24 cellular contexts compared by ENCODE assay signal in genomic region chr2:4255491-4255890, GRCh38.
DNase-seq lines count a peak whose midpoint lies in the region; ATAC-seq, FAIRE-seq and TF ChIP-seq lines count a peak whose summit lies in the region.
"Had no signal": no experiment of that assay in that cellular context is flagged by ENCODE, and none has a peak within 500 bp of the region (broad histone marks: within the 10 kb centered on the region; RNA-seq: fewer than 3 reads in every experiment).

No MANE protein-coding gene starts in this region.

- no peak overlapping the region for H3K18ac ChIP-seq in mesendoderm (ENCODE audit: low read length)

- no peak overlapping the region for H3K4ac ChIP-seq in mesendoderm (ENCODE audit: low read depth, low read length)

- H3K56ac ChIP-seq in mesendoderm (ENCODE audit: low read length) = no peak overlapping the region

- TF ChIP-seq POLR2A in thyroid gland (IDR thresholded peaks at IDR 0.05) = no peak

- H4K5ac ChIP-seq in mesendoderm (ENCODE audit: low read length) = peak overlapping the region; percentile 71

- H3K36me3 ChIP-seq in mesendoderm (ENCODE audit: control insufficient read depth, insufficient read depth, low read length) (no peaks in the 10 kb centered on the region), thyroid gland (no peaks in the 10 kb centered on the region), kidney (ENCODE audit: control insufficient read depth in 1 of 2, insufficient read depth in 2 of 2, low read length in 2 of 2) (no peaks in the 10 kb centered on the region)
- H3K36me3 ChIP-seq: BE2C; BLaER1 treated with 17β-estradiol and CSF1 and Interleukin-3, amounts not matched to agents 10 nM and 100 nM; HAP-1 had no signal

- DNase-seq in NCI-H345 (lab: John Stamatoyannopoulos, UW) (peak; percentile 43), NCI-H345 treated with DMSO at 0.1 percent for 48 hours (lab: John Stamatoyannopoulos, UW; ENCODE audit: unreplicated experiment) (no peak), mesendoderm (no peak), thyroid gland (peak; percentile 73 to 76), kidney (no peak)
- DNase-seq: ACHN; AML-193; BE2C; CD4-positive, alpha-beta T cell; CD8-positive, alpha-beta memory T cell; DMS 273 treated with DMSO at 0.1 percent for 48 hours; DMS79; EL; GDM1; HFFc6 had no signal

- no peak overlapping the region for H3K4me2 ChIP-seq in mesendoderm (ENCODE audit: low read length)
- H3K4me2 ChIP-seq: A549; BLaER1 treated with 17β-estradiol and CSF1 and Interleukin-3, amounts not matched to agents 10 nM and 100 nM; GM23338 had no signal

- H2BK15ac ChIP-seq in mesendoderm (replicated peaks; ENCODE audit: low read depth) = no peak overlapping the region

- H3K4me1 ChIP-seq in mesendoderm (ENCODE audit: control insufficient read depth, low read depth, low read length) (no peaks in the 10 kb centered on the region), thyroid gland (peaks cover 0 to 9% of the 10 kb centered on the region in 2 donors), kidney (ENCODE audit: control insufficient read depth in 1 of 2, insufficient read depth in 1 of 2, low read depth in 1 of 2, low read length in 2 of 2) (no peaks in the 10 kb centered on the region)
- H3K4me1 ChIP-seq: A549; BE2C; BLaER1 treated with 17β-estradiol and CSF1 and Interleukin-3, amounts not matched to agents 10 nM and 100 nM; HAP-1 had no signal

- no peak overlapping the region for H2BK5ac ChIP-seq in mesendoderm (ENCODE audit: low read length)

- H3K9me3 ChIP-seq in thyroid gland = no peaks in the 10 kb centered on the region
- H3K9me3 ChIP-seq in kidney (ENCODE audit: control insufficient read depth in 1 of 2, low read length in 2 of 2) = no peaks in the 10 kb centered on the region
- H3K9me3 ChIP-seq: A549, BE2C, HAP-1 had no signal

- H3K27me3 ChIP-seq in mesendoderm (ENCODE audit: insufficient read depth, low read length, poor library complexity) (no peaks in the 10 kb centered on the region), thyroid gland (no peaks in the 10 kb centered on the region)
- H3K27me3 ChIP-seq: BE2C; BLaER1 treated with 17β-estradiol and CSF1 and Interleukin-3, amounts not matched to agents 10 nM and 100 nM had no signal

- no peaks in the 10 kb centered on the region for H3K79me2 ChIP-seq in mesendoderm (ENCODE audit: control insufficient read depth, insufficient read depth, low read length)

- H3K27ac ChIP-seq in mesendoderm (ENCODE audit: low read depth, low read length) (no peak overlapping the region), thyroid gland (no peak overlapping the region), kidney (ENCODE audit: low read depth in 2 of 2, low read length in 2 of 2) (no peak overlapping the region)
- H3K27ac ChIP-seq: 22Rv1; A549; BLaER1 treated with 17β-estradiol and CSF1 and Interleukin-3, amounts not matched to agents 10 nM and 100 nM had no signal

- intact Hi-C loops in thyroid gland (cut with DNase I) (no loop called here), kidney (cut with DNase I) (no loop called here)

- no peak for ATAC-seq in GM19035 (IDR thresholded peaks at IDR 0.05; ENCODE audit: unreplicated experiment)
- ATAC-seq: A549, GM12878, GM23338 had no signal

- H2BK120ac ChIP-seq in mesendoderm (ENCODE audit: low read depth, low read length) = no peak overlapping the region

- no CpG with 5 or more reads among the region's 4 CpGs for WGBS in mesendoderm (ENCODE audit: extremely low coverage, insufficient coverage, low lambda C conversion rate)
- WGBS in thyroid gland, 2 donors = 22 to 37% methylated on average over 4 of the region's 4 CpGs

- H3K79me1 ChIP-seq in mesendoderm (ENCODE audit: low read length) = no peaks in the 10 kb centered on the region

- H2AK5ac ChIP-seq in mesendoderm (ENCODE audit: low read length) = no peak overlapping the region

- H4K8ac ChIP-seq in mesendoderm (ENCODE audit: low read depth, low read length) = no peak overlapping the region

- TF ChIP-seq CTCF in thyroid gland (IDR thresholded peaks at IDR 0.05) (no peak), kidney (IDR thresholded peaks at IDR 0.05; ENCODE audit: borderline replicate concordance, extremely low read depth, insufficient read depth) (no peak)

- H3K9ac ChIP-seq in mesendoderm (ENCODE audit: low read length) (no peak overlapping the region), kidney (ENCODE audit: low read length in 2 of 2) (no peak overlapping the region)
- H3K9ac ChIP-seq: BLaER1 treated with 17β-estradiol and CSF1 and Interleukin-3, amounts not matched to agents 10 nM and 100 nM had no signal

- H3K4me3 ChIP-seq in mesendoderm (ENCODE audit: low read length) = no peak overlapping the region
- H3K4me3 ChIP-seq in thyroid gland (replicated peaks in 1 of 3) = no peak overlapping the region
- H3K4me3 ChIP-seq in kidney (ENCODE audit: low read length in 2 of 2) = no peak overlapping the region
- H3K4me3 ChIP-seq: A549; BLaER1 treated with 17β-estradiol and CSF1 and Interleukin-3, amounts not matched to agents 10 nM and 100 nM; GM12878; GM23338; HAP-1 had no signal

- no peak overlapping the region for H3K23ac ChIP-seq in mesendoderm (ENCODE audit: low read length)

- no peak for FAIRE-seq in kidney (lab: Jason Lieb, UNC)
- FAIRE-seq: A549, D721Med, GM12878, H54 had no signal

Comparison
In these comparisons a context has a peak if more than half of its experiments do, and no peak if none do; other contexts are left out.
1. DNase-seq: peak in NCI-H345 (single experiment) and thyroid gland (2 of 2); none in NCI-H345 treated with DMSO at 0.1 percent for 48 hours (single experiment), mesendoderm (single experiment) and kidney (single experiment).